ENCODE assay signal across 19 cellular contexts in genomic region chr13:74747186-74747955, GRCh38.
DNase-seq lines count a peak whose midpoint lies in the region; ATAC-seq and TF ChIP-seq lines count a peak whose summit lies in the region.
"Had no signal": no experiment of that assay in that cellular context is flagged by ENCODE, and none has a peak within 500 bp of the region (broad histone marks: within the 10 kb centered on the region; RNA-seq: fewer than 3 reads in every experiment).

No MANE protein-coding gene starts in this region.

- no peak overlapping the region for H3K27ac ChIP-seq in mammary epithelial cell (ENCODE audit: insufficient read depth, low read depth, low read length)
- no peak overlapping the region for H3K27ac ChIP-seq in neural progenitor cell
- no peak overlapping the region for H3K27ac ChIP-seq in CD4-positive, alpha-beta memory T cell (ENCODE audit: low read depth, low read length)
- H3K27ac ChIP-seq: BLaER1 treated with 17β-estradiol and CSF1 and Interleukin-3, amounts not matched to agents 10 nM and 100 nM had no signal

- POLR2A ChIA-PET in MCF 10A (lab: Yijun Ruan, JAX) = no interaction called here
- POLR2A ChIA-PET in CD4-positive, alpha-beta memory T cell (lab: Charles Lee; ENCODE audit: partially characterized antibody) = no interaction called here

- ATAC-seq in GM18873 (IDR thresholded peaks at IDR 0.05; ENCODE audit: low FRiP score, unreplicated experiment) (no peak), left ventricle myocardium superior (no peak)
- ATAC-seq: GM12878, GM23338 had no signal

- no peak overlapping the region for H2AFZ ChIP-seq in mammary epithelial cell (ENCODE audit: low read depth, low read length)
- H2AFZ ChIP-seq in neural progenitor cell (replicated peaks) = no peak overlapping the region
- H2AFZ ChIP-seq: GM23338 had no signal

- H3K36me3 Mint-ChIP-seq in MCF 10A (ENCODE audit: insufficient read depth, unreplicated experiment) (no peaks in the 10 kb centered on the region), neural progenitor cell (no peaks in the 10 kb centered on the region), glutamatergic neuron (ENCODE audit: unreplicated experiment) (no peaks in the 10 kb centered on the region)
- H3K36me3 Mint-ChIP-seq in CD4-positive, alpha-beta memory T cell = no peaks in the 10 kb centered on the region
- H3K36me3 Mint-ChIP-seq: CD8-positive, alpha-beta memory T cell had no signal

- H3K36me3 ChIP-seq in mammary epithelial cell (ENCODE audit: insufficient read depth, low read length) (no peaks in the 10 kb centered on the region), neural progenitor cell (no peaks in the 10 kb centered on the region)
- no peaks in the 10 kb centered on the region for H3K36me3 ChIP-seq in CD4-positive, alpha-beta memory T cell (ENCODE audit: insufficient read depth, low read length)
- H3K36me3 ChIP-seq: BLaER1 treated with 17β-estradiol and CSF1 and Interleukin-3, amounts not matched to agents 10 nM and 100 nM had no signal

- H3K9me3 ChIP-seq in mammary epithelial cell (replicated peaks; ENCODE audit: insufficient read depth, low read length) (no peaks in the 10 kb centered on the region), neural progenitor cell (ENCODE audit: low read depth) (no peaks in the 10 kb centered on the region)
- H3K9me3 ChIP-seq in CD4-positive, alpha-beta memory T cell (ENCODE audit: control insufficient read depth in 1 of 2, low read length in 2 of 2) = no peaks in the 10 kb centered on the region
- H3K9me3 ChIP-seq: BLaER1 treated with 17β-estradiol and CSF1 and Interleukin-3, amounts not matched to agents 10 nM and 100 nM had no signal

- H3K27me3 ChIP-seq in mammary epithelial cell (ENCODE audit: insufficient read depth, low read length) (peaks cover 4% of the 10 kb centered on the region), neural progenitor cell (no peaks in the 10 kb centered on the region)
- no peaks in the 10 kb centered on the region for H3K27me3 ChIP-seq in CD4-positive, alpha-beta memory T cell (ENCODE audit: insufficient read depth, low read length)
- H3K27me3 ChIP-seq: BLaER1 treated with 17β-estradiol and CSF1 and Interleukin-3, amounts not matched to agents 10 nM and 100 nM had no signal

- H3K4me3 Mint-ChIP-seq in MCF 10A (ENCODE audit: unreplicated experiment) (no peak overlapping the region), neural progenitor cell (no peak overlapping the region), glutamatergic neuron (ENCODE audit: unreplicated experiment) (no peak overlapping the region)
- H3K4me3 Mint-ChIP-seq in CD4-positive, alpha-beta memory T cell = no peak overlapping the region
- H3K4me3 Mint-ChIP-seq: B cell; CD8-positive, alpha-beta memory T cell; GM23338 had no signal

- H3K4me1 ChIP-seq in mammary epithelial cell (ENCODE audit: insufficient read depth, low read length) (no peaks in the 10 kb centered on the region), neural progenitor cell (no peaks in the 10 kb centered on the region)
- H3K4me1 ChIP-seq in CD4-positive, alpha-beta memory T cell (ENCODE audit: insufficient read depth, low read length) = no peaks in the 10 kb centered on the region

- no peak overlapping the region for H3K9ac ChIP-seq in mammary epithelial cell (ENCODE audit: insufficient read depth, low read length)
- no peak overlapping the region for H3K9ac ChIP-seq in neural progenitor cell
- H3K9ac ChIP-seq: BLaER1 treated with 17β-estradiol and CSF1 and Interleukin-3, amounts not matched to agents 10 nM and 100 nM had no signal

- H3K79me2 ChIP-seq in mammary epithelial cell (ENCODE audit: insufficient read depth, low read length) (no peaks in the 10 kb centered on the region), neural progenitor cell (ENCODE audit: low read depth) (no peaks in the 10 kb centered on the region)

- no peaks in the 10 kb centered on the region for H3K27me3 Mint-ChIP-seq in MCF 10A (ENCODE audit: insufficient read depth, unreplicated experiment)
- peaks cover 3% of the 10 kb centered on the region for H3K27me3 Mint-ChIP-seq in neural progenitor cell (ENCODE audit: insufficient read depth, low read depth)
- no peaks in the 10 kb centered on the region for H3K27me3 Mint-ChIP-seq in glutamatergic neuron (ENCODE audit: unreplicated experiment)
- H3K27me3 Mint-ChIP-seq in CD4-positive, alpha-beta memory T cell = no peaks in the 10 kb centered on the region
- H3K27me3 Mint-ChIP-seq: B cell had no signal

- BruUV-seq in MCF 10A (replicated peaks; lab: Mats Ljungman, UMichigan) (no TSS peak), mammary epithelial cell (replicated peaks; lab: Mats Ljungman, UMichigan) (no TSS peak)

- peak; percentile 4 for DNase-seq in MCF 10A (ENCODE audit: unreplicated experiment)
- DNase-seq in mammary epithelial cell = no peak
- DNase-seq in choroid plexus epithelial cell (ENCODE audit: low read depth) = peak; percentile 35
- DNase-seq in neural progenitor cell (ENCODE audit: low spot score) = no peak
- DNase-seq in glutamatergic neuron = no peak
- no peak for DNase-seq in left ventricle myocardium superior
- DNase-seq in CD4-positive, alpha-beta memory T cell = no peak
- DNase-seq: CD8-positive, alpha-beta memory T cell; COR-L47; DMS 273 treated with DMSO at 0.1 percent for 48 hours; DMS53; DND-41; EL; HCEC 1CT had no signal

- H4K20me1 ChIP-seq in mammary epithelial cell (ENCODE audit: insufficient read depth, low read length) = no peaks in the 10 kb centered on the region
- no peaks in the 10 kb centered on the region for H4K20me1 ChIP-seq in neural progenitor cell (ENCODE audit: low read depth)
- H4K20me1 ChIP-seq: BLaER1 treated with 17β-estradiol and CSF1 and Interleukin-3, amounts not matched to agents 10 nM and 100 nM had no signal

- CTCF ChIA-PET in MCF 10A (lab: Yijun Ruan, JAX) (no interaction called here), mammary epithelial cell (lab: Charles Lee; ENCODE audit: low non-redundant PET) (no interaction called here)
- CTCF ChIA-PET in CD4-positive, alpha-beta memory T cell (lab: Charles Lee; ENCODE audit: partially characterized antibody) = no interaction called here

- H3K9me3 Mint-ChIP-seq in MCF 10A (ENCODE audit: unreplicated experiment) = no peaks in the 10 kb centered on the region
- peaks cover 4% of the 10 kb centered on the region for H3K9me3 Mint-ChIP-seq in neural progenitor cell
- no peaks in the 10 kb centered on the region for H3K9me3 Mint-ChIP-seq in glutamatergic neuron (ENCODE audit: unreplicated experiment)
- H3K9me3 Mint-ChIP-seq in CD4-positive, alpha-beta memory T cell = peaks cover 0 to 2% (median 0%) of the 10 kb centered on the region in 8 donors
- H3K9me3 Mint-ChIP-seq: GM23338 had no signal

- dilution Hi-C loops in mammary epithelial cell (cut with HindIII; ENCODE audit: low sequenced_read_pairs) = no loop called here

- no peaks in the 10 kb centered on the region for H3F3A ChIP-seq in neural progenitor cell (ENCODE audit: low read depth)

- TF ChIP-seq CTCF in MCF 10A (IDR thresholded peaks at IDR 0.05; ENCODE audit: unreplicated experiment) = no peak
- TF ChIP-seq CTCF in mammary epithelial cell (conservative IDR thresholded peaks at IDR 0.05 in 1 of 2, IDR thresholded peaks at IDR 0.05 in 1 of 2; ENCODE audit: extremely low read depth in 1 of 2, insufficient read depth in 1 of 2, low read depth in 1 of 2, low read length in 2 of 2) = no peak
- no peak for TF ChIP-seq CTCF in choroid plexus epithelial cell (conservative IDR thresholded peaks at IDR 0.05; ENCODE audit: low read depth, low read length)
- no peak for TF ChIP-seq CTCF in neural progenitor cell (IDR thresholded peaks at IDR 0.05)
- TF ChIP-seq CTCF in glutamatergic neuron (IDR thresholded peaks at IDR 0.05; ENCODE audit: partially characterized antibody, unreplicated experiment) = no peak

- intact Hi-C loops in MCF 10A (cut with micrococcal nuclease) (no loop called here), mammary epithelial cell (cut with micrococcal nuclease) (no loop called here), left ventricle myocardium superior (cut with micrococcal nuclease) (no loop called here)
- intact Hi-C loops in CD4-positive, alpha-beta memory T cell (cut with micrococcal nuclease) = no loop called here

- H3K4me1 Mint-ChIP-seq in MCF 10A (ENCODE audit: insufficient read depth, unreplicated experiment) (no peaks in the 10 kb centered on the region), neural progenitor cell (peaks cover 8% of the 10 kb centered on the region), glutamatergic neuron (ENCODE audit: low read depth, unreplicated experiment) (peaks cover 6% of the 10 kb centered on the region)
- H3K4me1 Mint-ChIP-seq in CD4-positive, alpha-beta memory T cell = no peaks in the 10 kb centered on the region
- H3K4me1 Mint-ChIP-seq: B cell; CD8-positive, alpha-beta memory T cell; GM23338 had no signal

- WGBS in mammary epithelial cell (ENCODE audit: low coverage, missing lambda C conversion rate) = 33% methylated on average over 3 of the region's 6 CpGs

- H3K4me2 ChIP-seq in mammary epithelial cell (ENCODE audit: insufficient read depth, low read depth, low read length) (no peak overlapping the region), neural progenitor cell (no peak overlapping the region)
- H3K4me2 ChIP-seq: BLaER1 treated with 17β-estradiol and CSF1 and Interleukin-3, amounts not matched to agents 10 nM and 100 nM; GM23338 had no signal

- H3K4me3 ChIP-seq in mammary epithelial cell (replicated peaks in 1 of 3; ENCODE audit: insufficient read depth in 1 of 3, low read depth in 2 of 3, low read length in 3 of 3) (no peak overlapping the region), choroid plexus epithelial cell (ENCODE audit: low read depth, low read length) (no peak overlapping the region), neural progenitor cell (no peak overlapping the region)
- H3K4me3 ChIP-seq in CD4-positive, alpha-beta memory T cell (ENCODE audit: low read length in 2 of 2) = no peak overlapping the region
- H3K4me3 ChIP-seq: BLaER1 treated with 17β-estradiol and CSF1 and Interleukin-3, amounts not matched to agents 10 nM and 100 nM; GM12878; GM23338 had no signal

- in situ Hi-C loops in mammary epithelial cell (cut with MboI; ENCODE audit: low sequenced_read_pairs in 2 of 2) = no loop called here

- H3K27ac Mint-ChIP-seq in MCF 10A (ENCODE audit: low read depth, unreplicated experiment) (no peak overlapping the region), neural progenitor cell (peak overlapping the region; percentile 26), glutamatergic neuron (ENCODE audit: unreplicated experiment) (no peak overlapping the region)
- H3K27ac Mint-ChIP-seq in CD4-positive, alpha-beta memory T cell = peak overlapping the region in 1 of 7 donors; percentile 16
- H3K27ac Mint-ChIP-seq: B cell; CD8-positive, alpha-beta memory T cell; GM23338 had no signal

Comparison
In these comparisons a context has a peak if more than half of its experiments do, and no peak if none do; other contexts are left out.
1. DNase-seq: peak in MCF 10A (single experiment) and choroid plexus epithelial cell (single experiment); none in mammary epithelial cell (single experiment), neural progenitor cell (single experiment), glutamatergic neuron (single experiment), left ventricle myocardium superior (single experiment) and CD4-positive, alpha-beta memory T cell (0 of 5).